13 cellular contexts compared by ENCODE assay signal in genomic region chr1:24702511-24703293, GRCh38. TPM values are rescaled to one million over a fixed set of nuclear protein-coding genes. Genes with fewer than 3 reads are reported as not detected.
DNase-seq lines count a peak whose midpoint lies in the region; ATAC-seq, FAIRE-seq and TF ChIP-seq lines count a peak whose summit lies in the region.
"Had no signal": no experiment of that assay in that cellular context is flagged by ENCODE, and none has a peak within 500 bp of the region (broad histone marks: within the 10 kb centered on the region; RNA-seq: fewer than 3 reads in every experiment).

No MANE protein-coding gene starts in this region.

- H3K9me3 Mint-ChIP-seq in endothelial cell (ENCODE audit: unreplicated experiment) (no peaks in the 10 kb centered on the region), endodermal cell (peaks cover 3% of the 10 kb centered on the region)
- H3K9me3 Mint-ChIP-seq: activated T-helper 2 cell treated with anti-CD3 and anti-CD28 coated beads, Interferon-gamma antibody, Interleukin-2, Interleukin-4, amounts not matched to agents 10 μg/mL and 5 μg/mL and 100 μg/mL, durations not matched to agents 14 hours and 24 hours and 36 hours had no signal

- H3K9ac ChIP-seq in HCT116 (ENCODE audit: low read length) (no peak overlapping the region), endodermal cell (ENCODE audit: extremely low read depth, low read length, poor library complexity, severe bottlenecking) (no peak overlapping the region)
- H3K9ac ChIP-seq: KMS-11 had no signal

- H3K79me2 ChIP-seq in HCT116 (ENCODE audit: insufficient read depth, low read length): no peaks in the 10 kb centered on the region

- TF ChIP-seq EP300 in A549 (IDR thresholded peaks at IDR 0.05): no peak

- H3K4me1 ChIP-seq in A549 (peaks cover 16% of the 10 kb centered on the region), HCT116 (ENCODE audit: control insufficient read depth in 1 of 2, insufficient read depth in 2 of 2, low read length in 2 of 2) (peaks cover 8 to 40% of the 10 kb centered on the region in 2 experiments; a peak in 3 of 4 replicates), endodermal cell (ENCODE audit: control insufficient read depth, insufficient read depth, low read length) (no peaks in the 10 kb centered on the region)

- no peaks in the 10 kb centered on the region for H3K9me2 ChIP-seq in HCT116 (ENCODE audit: insufficient read depth)

- TF ChIP-seq POLR2A in A549 (IDR thresholded peaks at IDR 0.05; ENCODE audit: low read length): no peak
- no peak for TF ChIP-seq POLR2A in HCT116 (IDR thresholded peaks at IDR 0.05; ENCODE audit: borderline replicate concordance, extremely low read depth, insufficient read depth, insufficient read length)

- H2AFZ ChIP-seq in HCT116 (ENCODE audit: low read depth, low read length, poor library complexity, severe bottlenecking): no peak overlapping the region

- H3K36me3 ChIP-seq in HCT116 (ENCODE audit: control insufficient read depth in 1 of 2, insufficient read depth in 2 of 2, low read length in 2 of 2) (no peaks in the 10 kb centered on the region), endodermal cell (ENCODE audit: control insufficient read depth, insufficient read depth, low read length) (no peaks in the 10 kb centered on the region)

- H3K4me1 Mint-ChIP-seq in endothelial cell (ENCODE audit: unreplicated experiment) (peaks cover 26% of the 10 kb centered on the region), endodermal cell (peaks cover 12% of the 10 kb centered on the region)

- intact Hi-C loops in HCT116 (cut with micrococcal nuclease): no loop called here

- H3K27ac ChIP-seq in A549: peak overlapping the region in 1 of 2 experiments; percentile 64; a peak in 3 of 6 replicates
- H3K27ac ChIP-seq in HCT116 (ENCODE audit: low read depth, low read length): no peak overlapping the region
- no peak overlapping the region for H3K27ac ChIP-seq in endodermal cell (ENCODE audit: low read depth, low read length)
- H3K27ac ChIP-seq: KMS-11 had no signal

- TF ChIP-seq CTCF in A549 (IDR thresholded peaks at IDR 0.05) (no peak), HCT116 (IDR thresholded peaks at IDR 0.05 in 2 of 3, conservative IDR thresholded peaks at IDR 0.05 in 1 of 3; ENCODE audit: borderline replicate concordance in 1 of 3, insufficient read depth in 1 of 3, low read depth in 2 of 3, low read length in 2 of 3) (no peak), endothelial cell (IDR thresholded peaks at IDR 0.05; ENCODE audit: unreplicated experiment) (no peak), endodermal cell (conservative IDR thresholded peaks at IDR 0.05) (no peak)

- POLR2A ChIA-PET in A549 (lab: Yijun Ruan, JAX): no interaction called here
- POLR2A ChIA-PET in HCT116 (lab: Charles Lee): interaction anchor here (0.8 kb wide), 1 partner anchor 42 kb away, joined by 3 read pairs; the partner anchor contains the start of gene CLIC4

- H3K4me3 ChIP-seq in A549 (no peak overlapping the region), HCT116 (replicated peaks in 1 of 2; ENCODE audit: low read depth in 1 of 2, low read length in 2 of 2) (no peak overlapping the region), endodermal cell (ENCODE audit: low read length) (no peak overlapping the region)

- H4K20me1 ChIP-seq in HCT116 (ENCODE audit: insufficient read depth): no peaks in the 10 kb centered on the region

- no peak for FAIRE-seq in A549 (lab: Jason Lieb, UNC)

- peak in 1 of 2 experiments; percentile 40 for DNase-seq in A549 (ENCODE audit: low read depth in 1 of 2, low spot score in 1 of 2)
- no peak for DNase-seq in HCT116 (ENCODE audit: low read depth, low spot score)
- DNase-seq in NCI-H82 (lab: John Stamatoyannopoulos, UW): peak; percentile 86
- no peak for DNase-seq in endothelial cell (ENCODE audit: low spot score)
- no peak for DNase-seq in endodermal cell
- DNase-seq in SW480 (ENCODE audit: low spot score): no peak
- DNase-seq in activated CD4-positive, alpha-beta T cell treated with anti-CD3 and anti-CD28 coated beads, Interleukin-2, amount 50 U/mL, for 1 hour: no peak
- DNase-seq: cerebellar nuclear complex had no signal

- no peaks in the 10 kb centered on the region for H3K36me3 Mint-ChIP-seq in endothelial cell (ENCODE audit: low read depth, unreplicated experiment)
- H3K36me3 Mint-ChIP-seq in endodermal cell (ENCODE audit: low read depth): no peaks in the 10 kb centered on the region

- RAD21 ChIA-PET in HCT116 (lab: Charles Lee; ENCODE audit: low non-redundant PET in 1 of 2, low total read pairs in 2 of 2, uncharacterized antibody in 2 of 2, unreplicated experiment in 2 of 2): no interaction called here

- ATAC-seq in A549 (no peak), HCT116 (no peak), GM18873 (IDR thresholded peaks at IDR 0.05; ENCODE audit: low FRiP score, unreplicated experiment) (no peak)
- ATAC-seq: left lobe of liver had no signal

- CTCF ChIA-PET in A549 (lab: Yijun Ruan, JAX): interaction anchor here (0.8 to 3.1 kb wide), 3 partner anchors 12 to 42 kb away, joined by 3 to 15 read pairs (median 3); partner anchors contain the start of gene CLIC4
- CTCF ChIA-PET in HCT116 (lab: Charles Lee): interaction anchor here (1.5 kb wide), 1 partner anchor 14 kb away, joined by 3 read pairs; no protein-coding TSS in a partner anchor

- H3K27me3 ChIP-seq in HCT116 (ENCODE audit: insufficient read depth, low read length) (no peaks in the 10 kb centered on the region), endodermal cell (ENCODE audit: control insufficient read depth, insufficient read depth, low read length, poor library complexity, severe bottlenecking) (no peaks in the 10 kb centered on the region)

- H3K27me3 Mint-ChIP-seq in endothelial cell (ENCODE audit: unreplicated experiment): peaks cover 8% of the 10 kb centered on the region
- H3K27me3 Mint-ChIP-seq in endodermal cell (ENCODE audit: insufficient read depth): no peaks in the 10 kb centered on the region
- H3K27me3 Mint-ChIP-seq: B cell had no signal

- H3K9me3 ChIP-seq in A549: no peaks in the 10 kb centered on the region
- no peaks in the 10 kb centered on the region for H3K9me3 ChIP-seq in HCT116 (ENCODE audit: control insufficient read depth in 1 of 2, insufficient read depth in 1 of 2, low read depth in 1 of 2, low read length in 2 of 2)
- no peaks in the 10 kb centered on the region for H3K9me3 ChIP-seq in endodermal cell (ENCODE audit: control insufficient read depth, low read length)

- no TSS peak for BruUV-seq in HCT116 (replicated peaks; lab: Mats Ljungman, UMichigan)

- H3K4me2 ChIP-seq in A549 (peak overlapping the region; percentile 17; the same call in 1 of the 3 replicates), HCT116 (ENCODE audit: low read length) (0 out of 2 replicates have a peak overlapping the region, but pooled peaks have one; percentile 3)
- H3K4me2 ChIP-seq: KMS-11 had no signal

- WGBS in A549 (ENCODE audit: missing lambda C conversion rate): 70% methylated on average over 8 of the region's 8 CpGs
- WGBS in endodermal cell (ENCODE audit: insufficient coverage in 1 of 2, insufficient read length in 1 of 2), 2 experiments: 84 to 87% methylated on average over 6 to 8 of the region's 8 CpGs

- H3K27ac Mint-ChIP-seq in endothelial cell (ENCODE audit: unreplicated experiment) (no peak overlapping the region), endodermal cell (no peak overlapping the region)
- H3K27ac Mint-ChIP-seq: activated T-helper 2 cell treated with anti-CD3 and anti-CD28 coated beads, Interferon-gamma antibody, Interleukin-2, Interleukin-4, amounts not matched to agents 10 μg/mL and 5 μg/mL and 100 μg/mL, durations not matched to agents 14 hours and 24 hours and 36 hours; B cell had no signal

- TF ChIP-seq RAD21 in A549 (conservative IDR thresholded peaks at IDR 0.05 in 1 of 2, IDR thresholded peaks at IDR 0.05 in 1 of 2) (no peak), HCT116 (IDR thresholded peaks at IDR 0.05; ENCODE audit: low read depth) (no peak)

- H3K4me3 Mint-ChIP-seq in endothelial cell (ENCODE audit: unreplicated experiment) (peak overlapping the region; percentile 62), endodermal cell (no peak overlapping the region)
- H3K4me3 Mint-ChIP-seq: B cell had no signal

TF ChIP-seq in A549, 52 proteins besides CTCF, POLR2A, EP300 and RAD21 (continues in another document):
- no peak for TF ChIP-seq ZFP36 (IDR thresholded peaks at IDR 0.05; ENCODE audit: borderline replicate concordance, partially characterized antibody)
- no peak for TF ChIP-seq MAZ (IDR thresholded peaks at IDR 0.05; ENCODE audit: borderline replicate concordance, low read depth, low read length)
- no peak for TF ChIP-seq NR3C1 (IDR thresholded peaks at IDR 0.05)
- TF ChIP-seq ZNF302 (CRISPR knock-in tag; IDR thresholded peaks at IDR 0.05): no peak
- no peak for TF ChIP-seq ESRRA (IDR thresholded peaks at IDR 0.05; ENCODE audit: borderline replicate concordance, low read length)

TF ChIP-seq in HCT116, 20 proteins besides CTCF, POLR2A, EP300 and RAD21 (continues in another document):
- TF ChIP-seq ELF1 (IDR thresholded peaks at IDR 0.05; ENCODE audit: borderline replicate concordance, low read depth) (no peak), YY1 (IDR thresholded peaks at IDR 0.05; ENCODE audit: extremely low read depth, insufficient replicate concordance, low read depth, low read length) (no peak), EGR1 (IDR thresholded peaks at IDR 0.05; ENCODE audit: low read depth) (no peak), CBX3 (IDR thresholded peaks at IDR 0.05; ENCODE audit: low read depth) (no peak)

RNA-seq across cellular contexts. Expression of gene CLIC4, which starts 42.5 kb away (rescaled TPM):
- polyA plus RNA-seq in A549 (2011; rRNA removed) (85.4 and 97.4 TPM in 2 replicates), A549 (2017; fragmentation: RNase III; extraction: RNeasy Plus Mini Kit Qiagen cat#74134 plus additional on column Dnase treatment) (52.0 to 54.4 TPM (median 52.1 TPM) in 3 replicates)
- polyA plus RNA-seq in A549 (2012; cell fraction: cytosol; rRNA removed): 12.8 and 14.1 TPM in 2 replicates
- 6.8 and 9.2 TPM in 2 replicates for polyA plus RNA-seq in A549 (2012; cell fraction: nucleus; rRNA removed)
- 20.5 and 21.3 TPM in 2 replicates for polyA minus RNA-seq in A549 (2011; rRNA and poly(A)+ RNA removed)
- total RNA-seq in HCT116 (2021; ENCODE audit: unreplicated experiment) (77.2 TPM), endothelial cell (ENCODE audit: unreplicated experiment) (109 TPM), endodermal cell (100 to 1,000 TPM; 119 to 146 TPM)
- polyA plus RNA-seq in HCT116 (2012): 26.8 and 32.7 TPM in 2 replicates
- 182 TPM for polyA plus RNA-seq in endodermal cell (2013, experiment 1 of 2)
- 170 TPM for polyA plus RNA-seq in endodermal cell (2013, experiment 2 of 2)

RNA-seq across cellular contexts. Expression of gene SRRM1, which starts 59.6 kb away (rescaled TPM):
- 72.5 and 72.8 TPM in 2 replicates for polyA plus RNA-seq in A549 (2011; rRNA removed)
- 34.9 and 36.6 TPM in 2 replicates for polyA plus RNA-seq in A549 (2012; cell fraction: cytosol; rRNA removed)
- polyA plus RNA-seq in A549 (2012; cell fraction: nucleus; rRNA removed): 45.1 and 59.2 TPM in 2 replicates
- 57.6 to 64.2 TPM (median 59.6 TPM) in 3 replicates for polyA plus RNA-seq in A549 (2017; fragmentation: RNase III; extraction: RNeasy Plus Mini Kit Qiagen cat#74134 plus additional on column Dnase treatment)
- 51.7 and 62.7 TPM in 2 replicates for polyA minus RNA-seq in A549 (2011; rRNA and poly(A)+ RNA removed)
- total RNA-seq in HCT116 (2021; ENCODE audit: unreplicated experiment): 184 TPM
- polyA plus RNA-seq in HCT116 (2012): 61.3 and 71.9 TPM in 2 replicates
- 126 TPM for total RNA-seq in endothelial cell (ENCODE audit: unreplicated experiment)
- 100 to 1,000 TPM; 233 to 293 TPM for total RNA-seq in endodermal cell
- polyA plus RNA-seq in endodermal cell (2013, experiment 1 of 2): 164 TPM
- polyA plus RNA-seq in endodermal cell (2013, experiment 2 of 2): 150 TPM
